In genomic region chr18:42184685-42185477, GRCh38 we compare ENCODE assay signal across 19 cellular contexts.
"Had no signal": no experiment of that assay in that cellular context is flagged by ENCODE, and none has a peak within 500 bp of the region (broad histone marks: within the 10 kb centered on the region; RNA-seq: fewer than 3 reads in every experiment).

No MANE protein-coding gene starts in this region.

- H3K4me3 Mint-ChIP-seq: activated B cell treated with CpG ODN at 0.5 μM for 24 hours; activated CD8-positive, alpha-beta T cell treated with anti-CD3 and anti-CD28 coated beads for 36 hours; immature natural killer cell; neural progenitor cell had no signal

- H3K27me3 ChIP-seq: cardiac muscle cell, neural progenitor cell, pancreas, sigmoid colon, stomach had no signal

- H3K27ac Mint-ChIP-seq: activated B cell treated with CpG ODN at 0.5 μM for 24 hours; activated CD8-positive, alpha-beta T cell treated with anti-CD3 and anti-CD28 coated beads for 36 hours; immature natural killer cell; neural progenitor cell had no signal

- H3K9me3 ChIP-seq: lower lobe of right lung, pancreas, sigmoid colon, thoracic aorta had no signal

- H3K4me1 Mint-ChIP-seq: activated B cell treated with CpG ODN at 0.5 μM for 24 hours, immature natural killer cell had no signal

- H3K4me2 ChIP-seq: neural progenitor cell had no signal

- H3K4me3 ChIP-seq: cardiac muscle cell, lower lobe of right lung, neural progenitor cell, pancreas, sigmoid colon, stomach, thoracic aorta had no signal

- H3K27ac ChIP-seq: cardiac muscle cell, lower lobe of right lung, neural progenitor cell, pancreas, sigmoid colon, stomach, thoracic aorta had no signal

- H3K27me3 Mint-ChIP-seq: activated B cell treated with CpG ODN at 0.5 μM for 24 hours; activated CD8-positive, alpha-beta T cell treated with anti-CD3 and anti-CD28 coated beads for 36 hours had no signal

- H3K4me1 ChIP-seq: lower lobe of right lung, neural progenitor cell, pancreas, sigmoid colon, stomach had no signal

- H3K36me3 Mint-ChIP-seq: neural progenitor cell had no signal

- ATAC-seq: activated CD8-positive, alpha-beta T cell treated with anti-CD3 and anti-CD28 coated beads for 36 hours; activated naive CD4-positive, alpha-beta T cell treated with anti-CD3 and anti-CD28 coated beads, Interleukin-2, amount 50 U/mL, for 72 hours; lower lobe of right lung; pancreas had no signal

- H3K9ac ChIP-seq: neural progenitor cell had no signal

- H3K36me3 ChIP-seq: cardiac muscle cell, lower lobe of right lung, neural progenitor cell, pancreas, sigmoid colon, stomach, thoracic aorta had no signal

- DNase-seq: activated B cell treated with CpG ODN at 0.5 μM for 24 hours; activated CD4-positive, alpha-beta T cell treated with anti-CD3 and anti-CD28 coated beads for 48 hours; activated CD8-positive, alpha-beta memory T cell treated with anti-CD3 and anti-CD28 coated beads, Interleukin-2, amount 50 U/mL, for 4 hours; activated CD8-positive, alpha-beta T cell treated with anti-CD3 and anti-CD28 coated beads for 36 hours; activated gamma-delta T cell; activated T-cell treated with anti-CD3 and anti-CD28 coated beads, Interleukin-2, amount 50 U/mL, for 48 hours; foreskin melanocyte; head of caudate nucleus; immature natural killer cell; lower lobe of right lung; midbrain; pancreas; sigmoid colon; stimulated activated CD4-positive, alpha-beta T cell treated with anti-CD3 and anti-CD28 coated beads, Interleukin-1b, Interleukin-23, amount 100 ng/mL, for 48 hours; stomach had no signal
